ENCODE assay signal across 12 cellular contexts in genomic region chr15:64566629-64567427, GRCh38.
A peak's percentile ranks its signal among the peaks of the same experiment; 100 is the strongest.
DNase-seq lines count a peak whose midpoint lies in the region; ATAC-seq and TF ChIP-seq lines count a peak whose summit lies in the region.
"Had no signal": no experiment of that assay in that cellular context is flagged by ENCODE, and none has a peak within 500 bp of the region (broad histone marks: within the 10 kb centered on the region; RNA-seq: fewer than 3 reads in every experiment).

No MANE protein-coding gene starts in this region.

- no peaks in the 10 kb centered on the region for H3K9me3 Mint-ChIP-seq in activated CD4-positive, alpha-beta T cell treated with anti-CD3 and anti-CD28 coated beads for 36 hours (ENCODE audit: low read depth)
- no peaks in the 10 kb centered on the region for H3K9me3 Mint-ChIP-seq in stimulated activated memory B cell treated with anti-CD40 and anti-IgM and Interleukin-4, amounts not matched to agents 10 μg/mL and 1 μg/mL and 100 μg/mL, for 72 hours
- H3K9me3 Mint-ChIP-seq: endodermal cell had no signal

- H3K36me3 ChIP-seq in esophagus muscularis mucosa: peaks cover 0 to 4% (median 0%) of the 10 kb centered on the region in 4 donors

- DNase-seq in activated CD4-positive, alpha-beta T cell treated with anti-CD3 and anti-CD28 coated beads for 36 hours: no peak
- DNase-seq in activated CD4-positive, alpha-beta T cell treated with anti-CD3 and anti-CD28 coated beads for 4 hours: no peak
- DNase-seq in NCI-H2196 treated with DMSO at 0.1 percent for 48 hours (lab: John Stamatoyannopoulos, UW; ENCODE audit: unreplicated experiment) (peak; percentile 2), erythroblast (lab: John Stamatoyannopoulos, UW) (peak; percentile 73 to 80), ACHN (no peak), CD1c-positive myeloid dendritic cell (ENCODE audit: extremely low spot score) (no peak), esophagus muscularis mucosa (ENCODE audit: extremely low spot score) (no peak)
- DNase-seq: endodermal cell, GM23248, NCI-H226 had no signal

- H3K27me3 Mint-ChIP-seq in activated CD4-positive, alpha-beta T cell treated with anti-CD3 and anti-CD28 coated beads for 36 hours: no peaks in the 10 kb centered on the region
- no peaks in the 10 kb centered on the region for H3K27me3 Mint-ChIP-seq in stimulated activated memory B cell treated with anti-CD40 and anti-IgM and Interleukin-4, amounts not matched to agents 10 μg/mL and 1 μg/mL and 100 μg/mL, for 72 hours

- H3K4me1 ChIP-seq in esophagus muscularis mucosa: peaks cover 14 to 48% (median 39%) of the 10 kb centered on the region in 4 donors

- no peak for TF ChIP-seq CTCF in esophagus muscularis mucosa (IDR thresholded peaks at IDR 0.05)

- no peak overlapping the region for H3K27ac ChIP-seq in esophagus muscularis mucosa (replicated peaks in 1 of 4)
- H3K27ac ChIP-seq: BLaER1, GM23248 had no signal

- no peaks in the 10 kb centered on the region for H3K9me3 ChIP-seq in esophagus muscularis mucosa
- H3K9me3 ChIP-seq: BLaER1 had no signal

- H3K27me3 ChIP-seq in esophagus muscularis mucosa: no peaks in the 10 kb centered on the region
- H3K27me3 ChIP-seq: BLaER1 had no signal

- TF ChIP-seq POLR2A in erythroblast (IDR thresholded peaks at IDR 0.05; ENCODE audit: low read length) (no peak), esophagus muscularis mucosa (IDR thresholded peaks at IDR 0.05; ENCODE audit: low read depth) (no peak)

- 91% methylated on average over 11 of the region's 11 CpGs for WGBS in esophagus muscularis mucosa

- H3K4me3 Mint-ChIP-seq in activated CD4-positive, alpha-beta T cell treated with anti-CD3 and anti-CD28 coated beads for 36 hours: no peak overlapping the region
- H3K4me3 Mint-ChIP-seq in stimulated activated memory B cell treated with anti-CD40 and anti-IgM and Interleukin-4, amounts not matched to agents 10 μg/mL and 1 μg/mL and 100 μg/mL, for 72 hours: no peak overlapping the region
- H3K4me3 Mint-ChIP-seq: endodermal cell had no signal

- CTCF ChIA-PET in activated CD4-positive, alpha-beta T cell treated with anti-CD3 and anti-CD28 coated beads for 36 hours (lab: Charles Lee): interaction anchor here (0.7 to 1.7 kb wide), 2 partner anchors 13 to 15 kb away, joined by 3 read pairs; no protein-coding TSS in a partner anchor

- H3K4me3 ChIP-seq in esophagus muscularis mucosa: no peak overlapping the region
- H3K4me3 ChIP-seq: BLaER1, GM23248 had no signal

- in situ Hi-C loops in ACHN (cut with HindIII; ENCODE audit: low pct_ligation_motif_present, low pct_unique_long_range_greater_than_20kb, low sequenced_read_pairs): no loop called here

- POLR2A ChIA-PET in activated CD4-positive, alpha-beta T cell treated with anti-CD3 and anti-CD28 coated beads for 36 hours (lab: Charles Lee): interaction anchor here (0.6 kb wide), 1 partner anchor 246 kb away, joined by 3 read pairs; no protein-coding TSS in a partner anchor

- intact Hi-C loops in activated CD4-positive, alpha-beta T cell treated with anti-CD3 and anti-CD28 coated beads for 36 hours (cut with DNase I, micrococcal nuclease): no loop called here
- intact Hi-C loops in esophagus muscularis mucosa (cut with DNase I): no loop called here

- TF ChIP-seq EP300 in esophagus muscularis mucosa (IDR thresholded peaks at IDR 0.05): no peak

- H3K36me3 Mint-ChIP-seq in activated CD4-positive, alpha-beta T cell treated with anti-CD3 and anti-CD28 coated beads for 36 hours (ENCODE audit: low read depth): peaks cover 21% of the 10 kb centered on the region
- H3K36me3 Mint-ChIP-seq in stimulated activated memory B cell treated with anti-CD40 and anti-IgM and Interleukin-4, amounts not matched to agents 10 μg/mL and 1 μg/mL and 100 μg/mL, for 72 hours: peaks cover 11% of the 10 kb centered on the region

- peak; percentile 24 for ATAC-seq in activated CD4-positive, alpha-beta T cell treated with anti-CD3 and anti-CD28 coated beads for 36 hours
- peak; percentile 77 for ATAC-seq in stimulated activated memory B cell treated with anti-CD40 and anti-IgM and Interleukin-4, amounts not matched to agents 10 μg/mL and 1 μg/mL and 100 μg/mL, for 72 hours

- peak overlapping the region; percentile 11 for H3K27ac Mint-ChIP-seq in activated CD4-positive, alpha-beta T cell treated with anti-CD3 and anti-CD28 coated beads for 36 hours
- H3K27ac Mint-ChIP-seq in stimulated activated memory B cell treated with anti-CD40 and anti-IgM and Interleukin-4, amounts not matched to agents 10 μg/mL and 1 μg/mL and 100 μg/mL, for 72 hours: peak overlapping the region; percentile 81
- H3K27ac Mint-ChIP-seq: endodermal cell had no signal

- H3K4me1 Mint-ChIP-seq in activated CD4-positive, alpha-beta T cell treated with anti-CD3 and anti-CD28 coated beads for 36 hours: peaks cover 52% of the 10 kb centered on the region
- H3K4me1 Mint-ChIP-seq in stimulated activated memory B cell treated with anti-CD40 and anti-IgM and Interleukin-4, amounts not matched to agents 10 μg/mL and 1 μg/mL and 100 μg/mL, for 72 hours: peaks cover 67% of the 10 kb centered on the region

Comparison
In these comparisons a context has a peak if more than half of its experiments do, and no peak if none do; other contexts are left out.
1. DNase-seq: peak in NCI-H2196 treated with DMSO at 0.1 percent for 48 hours (single experiment) and erythroblast (2 of 2); none in activated CD4-positive, alpha-beta T cell treated with anti-CD3 and anti-CD28 coated beads for 36 hours (single experiment), activated CD4-positive, alpha-beta T cell treated with anti-CD3 and anti-CD28 coated beads for 4 hours (0 of 2), ACHN (single experiment), CD1c-positive myeloid dendritic cell (single experiment) and esophagus muscularis mucosa (single experiment).